In genomic region chr12:53067074-53067992, GRCh38 we compare ENCODE assay signal across 19 cellular contexts. TPM values are rescaled to one million over a fixed set of nuclear protein-coding genes. Genes with fewer than 3 reads are reported as not detected.
DNase-seq lines count a peak whose midpoint lies in the region; ATAC-seq and TF ChIP-seq lines count a peak whose summit lies in the region.
"Had no signal": no experiment of that assay in that cellular context is flagged by ENCODE, and none has a peak within 500 bp of the region (broad histone marks: within the 10 kb centered on the region; RNA-seq: fewer than 3 reads in every experiment).

No MANE protein-coding gene starts in this region.

- no peak overlapping the region for H3K4me3 Mint-ChIP-seq in CD4-positive, alpha-beta T cell
- H3K4me3 Mint-ChIP-seq in endodermal cell = no peak overlapping the region
- H3K4me3 Mint-ChIP-seq: activated naive CD4-positive, alpha-beta T cell treated with anti-CD3 and anti-CD28 coated beads for 36 hours had no signal

- no peak for ATAC-seq in CD4-positive, alpha-beta T cell (ENCODE audit: poor library complexity)
- ATAC-seq in gastrocnemius medialis = no peak
- ATAC-seq in GM19035 (IDR thresholded peaks at IDR 0.05; ENCODE audit: unreplicated experiment) = no peak
- no peak for ATAC-seq in GM21360 (IDR thresholded peaks at IDR 0.05; ENCODE audit: unreplicated experiment)

- H3K4me3 ChIP-seq in HEK293 (ENCODE audit: low read depth, low read length) = no peak overlapping the region
- H3K4me3 ChIP-seq in endodermal cell (ENCODE audit: low read length) = no peak overlapping the region
- H3K4me3 ChIP-seq in gastrocnemius medialis = no peak overlapping the region
- H3K4me3 ChIP-seq: BLaER1 had no signal

- H3K36me3 Mint-ChIP-seq in CD4-positive, alpha-beta T cell (ENCODE audit: low read depth) = peaks cover 83% of the 10 kb centered on the region
- peaks cover 27% of the 10 kb centered on the region for H3K36me3 Mint-ChIP-seq in endodermal cell (ENCODE audit: low read depth)

- intact Hi-C loops in CD4-positive, alpha-beta T cell (cut with DNase I, micrococcal nuclease) = loop anchor here (5.0 to 10.0 kb wide), 2 partner anchors 127 to 220 kb away; no protein-coding TSS in a partner anchor
- intact Hi-C loops in gastrocnemius medialis (cut with DNase I; ENCODE audit: low total_unique reads) = loop anchor here (5.0 kb wide), 1 partner anchor 115 kb away; the partner anchor contains the start of genes CSAD and ZNF740

- no peaks in the 10 kb centered on the region for H3K27me3 Mint-ChIP-seq in CD4-positive, alpha-beta T cell
- peaks cover 3% of the 10 kb centered on the region for H3K27me3 Mint-ChIP-seq in endodermal cell (ENCODE audit: insufficient read depth)

- H3K27me3 ChIP-seq in CD4-positive, alpha-beta T cell (ENCODE audit: control insufficient read depth, insufficient read depth, low read length) = no peaks in the 10 kb centered on the region
- no peaks in the 10 kb centered on the region for H3K27me3 ChIP-seq in endodermal cell (ENCODE audit: control insufficient read depth, insufficient read depth, low read length, poor library complexity, severe bottlenecking)
- no peaks in the 10 kb centered on the region for H3K27me3 ChIP-seq in gastrocnemius medialis
- H3K27me3 ChIP-seq: BLaER1 had no signal

- no peak for TF ChIP-seq CTCF in CD4-positive, alpha-beta T cell (IDR thresholded peaks at IDR 0.05)
- TF ChIP-seq CTCF in HEK293 (tag by site-specific recombination; IDR thresholded peaks at IDR 0.05) (no peak), endodermal cell (conservative IDR thresholded peaks at IDR 0.05) (no peak), gastrocnemius medialis (IDR thresholded peaks at IDR 0.05 in 4 of 5, conservative IDR thresholded peaks at IDR 0.05 in 1 of 5) (no peak)

- CTCF ChIA-PET in CD4-positive, alpha-beta T cell (lab: Charles Lee) = interaction anchor here (1.5 to 6.7 kb wide), 3 partner anchors 22 to 278 kb away, joined by 4 to 114 read pairs (median 6); partner anchors contain the start of genes IGFBP6 and SOAT2
- CTCF ChIA-PET in HEK293 (lab: Yijun Ruan, JAX) = interaction anchor here (0.7 to 11.5 kb wide), 13 partner anchors 11 to 220 kb away, joined by 3 to 264 read pairs (median 13); partner anchors contain the start of genes ESPL1, IGFBP6, SOAT2 and SPRYD3

- no peak overlapping the region for H3K9ac ChIP-seq in endodermal cell (ENCODE audit: extremely low read depth, low read length, poor library complexity, severe bottlenecking)
- H3K9ac ChIP-seq: parathyroid adenoma had no signal

- 0 out of 2 replicates have a peak, but pooled peaks cover 2% of the 10 kb centered on the region for H3K4me1 ChIP-seq in HEK293 (ENCODE audit: control insufficient read depth, insufficient read depth, low read length)
- peaks cover 7% of the 10 kb centered on the region for H3K4me1 ChIP-seq in endodermal cell (ENCODE audit: control insufficient read depth, insufficient read depth, low read length)
- H3K4me1 ChIP-seq in gastrocnemius medialis = peaks cover 30 to 32% of the 10 kb centered on the region in 2 donors

- H3K4me1 Mint-ChIP-seq in CD4-positive, alpha-beta T cell (ENCODE audit: low read depth) = peaks cover 7% of the 10 kb centered on the region
- peaks cover 28% of the 10 kb centered on the region for H3K4me1 Mint-ChIP-seq in endodermal cell

- H3K9me3 Mint-ChIP-seq in CD4-positive, alpha-beta T cell = no peaks in the 10 kb centered on the region
- H3K9me3 Mint-ChIP-seq in endodermal cell = no peaks in the 10 kb centered on the region
- H3K9me3 Mint-ChIP-seq: activated naive CD4-positive, alpha-beta T cell treated with anti-CD3 and anti-CD28 coated beads for 36 hours had no signal

- peak overlapping the region; percentile 44 for H3K27ac Mint-ChIP-seq in CD4-positive, alpha-beta T cell
- H3K27ac Mint-ChIP-seq in endodermal cell = no peak overlapping the region
- H3K27ac Mint-ChIP-seq: activated naive CD4-positive, alpha-beta T cell treated with anti-CD3 and anti-CD28 coated beads for 36 hours had no signal

- DNase-seq in CD4-positive, alpha-beta T cell = no peak
- peak; percentile 42 for DNase-seq in endodermal cell
- DNase-seq in gastrocnemius medialis = no peak
- DNase-seq in SW 1271 (lab: John Stamatoyannopoulos, UW) = no peak
- no peak for DNase-seq in NCI-H1694 (lab: John Stamatoyannopoulos, UW)
- DNase-seq: activated naive CD4-positive, alpha-beta T cell treated with anti-CD3 and anti-CD28 coated beads for 36 hours; caudate nucleus; DND-41; NCI-H2081; stimulated activated CD4-positive, alpha-beta T cell treated with anti-CD3 and anti-CD28 coated beads, Interleukin-12 subunit alpha, Interleukin-12 subunit beta, amount 100 ng/mL, for 4 hours; T1000 had no signal

- no peak for TF ChIP-seq POLR2A in gastrocnemius medialis (IDR thresholded peaks at IDR 0.05)

- in situ Hi-C loops in gastrocnemius medialis (cut with MboI; ENCODE audit: low sequenced_read_pairs in 4 of 4) = loop anchor here in 2 of 4 donors (5.0 to 25.0 kb wide), 3 partner anchors 35 to 120 kb away; partner anchors contain the start of genes CSAD (in 2 of the 2), SOAT2 (in 2 of the 2) and ZNF740 (in 2 of the 2)

- no peak overlapping the region for H3K27ac ChIP-seq in CD4-positive, alpha-beta T cell (ENCODE audit: low read depth, low read length)
- H3K27ac ChIP-seq in HEK293 (ENCODE audit: extremely low read depth, low read depth, low read length) (no peak overlapping the region), endodermal cell (ENCODE audit: low read depth, low read length) (no peak overlapping the region), gastrocnemius medialis (peak overlapping the region; percentile 22 to 74 (median 72))
- H3K27ac ChIP-seq: BLaER1 had no signal

- H3K36me3 ChIP-seq in HEK293 (ENCODE audit: control insufficient read depth in 2 of 2, insufficient read depth in 1 of 2, low read length in 2 of 2) (peaks cover 0 to 57% of the 10 kb centered on the region in 2 experiments; a peak in 2 of 3 replicates), endodermal cell (ENCODE audit: control insufficient read depth, insufficient read depth, low read length) (peaks cover 13% of the 10 kb centered on the region), gastrocnemius medialis (peaks cover 0 to 32% of the 10 kb centered on the region in 2 donors)

- no peaks in the 10 kb centered on the region for H3K9me3 ChIP-seq in CD4-positive, alpha-beta T cell (ENCODE audit: control insufficient read depth, low read length)
- H3K9me3 ChIP-seq in HEK293 (ENCODE audit: control insufficient read depth, insufficient read depth, low read depth, low read length) (no peaks in the 10 kb centered on the region), endodermal cell (ENCODE audit: control insufficient read depth, low read length) (no peaks in the 10 kb centered on the region), gastrocnemius medialis (no peaks in the 10 kb centered on the region)
- H3K9me3 ChIP-seq: BLaER1, thoracic aorta had no signal

- 73 to 92% methylated on average over 5 to 6 of the region's 7 CpGs for WGBS in endodermal cell (ENCODE audit: insufficient coverage in 1 of 2, insufficient read length in 1 of 2), 2 experiments

- POLR2A ChIA-PET in CD4-positive, alpha-beta T cell (lab: Charles Lee) = interaction anchor here (3.0 to 3.2 kb wide), 2 partner anchors 13 to 32 kb away, joined by 18 to 26 read pairs; partner anchors contain the start of genes IGFBP6 and SPRYD3
- POLR2A ChIA-PET in HEK293 (lab: Yijun Ruan, JAX) = interaction anchor here (1.0 to 2.1 kb wide), 3 partner anchors 12 to 27 kb away, joined by 4 to 18 read pairs (median 11); partner anchors contain the start of gene SPRYD3

TF ChIP-seq in HEK293, 187 proteins besides CTCF, POLR2A, EP300 and RAD21 (continues in another document):
- TF ChIP-seq ZNF843 (tag by site-specific recombination; IDR thresholded peaks at IDR 0.05) = no peak
- no peak for TF ChIP-seq ZNF449 (tag by site-specific recombination; IDR thresholded peaks at IDR 0.05)
- no peak for TF ChIP-seq SP2 (tag by site-specific recombination; IDR thresholded peaks at IDR 0.05)
- no peak for TF ChIP-seq ZNF133 (tag by site-specific recombination; IDR thresholded peaks at IDR 0.05)

RNA-seq across cellular contexts. Expression of gene SPRYD3, which starts 11.9 kb away (rescaled TPM):
- total RNA-seq in CD4-positive, alpha-beta T cell = 10 to 100 TPM; 17.7 to 21.0 TPM
- 10 to 100 TPM; 13.0 to 18.4 TPM for total RNA-seq in endodermal cell
- 6.8 TPM for polyA plus RNA-seq in endodermal cell (2013, experiment 1 of 2)
- polyA plus RNA-seq in endodermal cell (2013, experiment 2 of 2) = 7.2 TPM
- total RNA-seq in gastrocnemius medialis = 10 to 100 TPM; 15.9 to 29.5 (median 25.5) TPM

RNA-seq across cellular contexts. Expression of gene TNS2, which starts 17.5 kb away (rescaled TPM):
- total RNA-seq in CD4-positive, alpha-beta T cell = 1 to 10 TPM; 2.3 to 3.0 TPM
- total RNA-seq in endodermal cell = 10 to 100 TPM; 10.2 to 12.6 TPM
- polyA plus RNA-seq in endodermal cell (2013, experiment 1 of 2) = 9.5 TPM
- 9.6 TPM for polyA plus RNA-seq in endodermal cell (2013, experiment 2 of 2)
- total RNA-seq in gastrocnemius medialis = 100 to 1,000 TPM in 1 of 4 donors, 10 to 100 TPM in 3; 74.4 to 114 (median 91.9) TPM

RNA-seq across cellular contexts. Expression of gene IGFBP6, which starts 30.1 kb away (rescaled TPM):
- total RNA-seq in CD4-positive, alpha-beta T cell = under 1 TPM in 1 of 2 experiments, not detected in 1; 0.49 TPM
- total RNA-seq in endodermal cell = 10 to 100 TPM; 21.7 to 48.4 TPM
- polyA plus RNA-seq in endodermal cell (2013, experiment 1 of 2) = 13.5 TPM
- polyA plus RNA-seq in endodermal cell (2013, experiment 2 of 2) = 23.1 TPM
- total RNA-seq in gastrocnemius medialis = 100 to 1,000 TPM in 1 of 4 donors, 10 to 100 TPM in 3; 67.3 to 143 (median 77.4) TPM

RNA-seq across cellular contexts. Expression of gene SOAT2, which starts 36.0 kb away (rescaled TPM):
- total RNA-seq in CD4-positive, alpha-beta T cell = under 1 TPM; 0.22 to 0.49 TPM
- total RNA-seq in endodermal cell (under 1 TPM; 0.46 to 0.71 TPM), gastrocnemius medialis (not detected)
- polyA plus RNA-seq in endodermal cell (2013, experiment 1 of 2) = 0.28 TPM
- polyA plus RNA-seq in endodermal cell (2013, experiment 2 of 2) = 0.21 TPM
- total RNA-seq: RPMI7951 had no signal
- polyA plus RNA-seq: keratinocyte had no signal

Comparison
In these comparisons a context has a peak if more than half of its experiments do, and no peak if none do; other contexts are left out.
1. H3K27ac ChIP-seq: peak in gastrocnemius medialis (4 of 4); none in CD4-positive, alpha-beta T cell (single experiment), HEK293 (single experiment) and endodermal cell (single experiment).
2. RNA of gene TNS2, which starts 17.5 kb away (total RNA-seq): 74.4 to 114 TPM in gastrocnemius medialis; 10.2 to 12.6 TPM in endodermal cell and 2.3 to 3.0 TPM in CD4-positive, alpha-beta T cell; every median in the first group is over 4 times any median in the second.
3. RNA of gene IGFBP6, which starts 30.1 kb away (total RNA-seq): 67.3 to 143 TPM in gastrocnemius medialis and 21.7 to 48.4 TPM in endodermal cell; 0.49 TPM in CD4-positive, alpha-beta T cell; every median in the first group is over 10 times any median in the second.